ENCODE assay signal across 10 cellular contexts in the genomic region with DNA sequence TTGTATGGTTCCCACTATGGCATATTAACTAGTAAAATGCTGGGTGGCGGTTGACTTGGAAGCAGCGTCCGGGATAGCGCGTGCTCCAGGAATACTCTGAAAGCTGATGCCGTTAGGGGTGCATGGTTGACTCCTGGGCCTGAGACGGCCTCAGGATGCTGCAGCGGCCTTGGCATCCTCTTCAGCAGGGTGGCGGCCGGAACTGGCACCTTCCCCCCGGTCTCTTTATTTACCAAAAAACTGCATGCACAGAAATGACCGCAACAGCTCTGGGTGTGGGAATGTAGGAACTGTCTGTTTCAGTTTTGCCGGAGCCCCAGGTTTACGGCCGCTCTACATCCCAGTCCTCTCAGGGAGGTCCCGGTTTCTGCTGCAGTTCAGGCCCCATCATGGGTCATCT. TPM values are rescaled to one million over a fixed set of nuclear protein-coding genes. Genes with fewer than 3 reads are reported as not detected.
DNase-seq lines count a peak whose midpoint lies in the region; ATAC-seq and TF ChIP-seq lines count a peak whose summit lies in the region.
"Had no signal": no experiment of that assay in that cellular context is flagged by ENCODE, and none has a peak within 500 bp of the region (broad histone marks: within the 10 kb centered on the region; RNA-seq: fewer than 3 reads in every experiment).

No MANE protein-coding gene starts in this region.

- TF ChIP-seq POLR2A in adrenal gland (IDR thresholded peaks at IDR 0.05) (no peak), vagina (IDR thresholded peaks at IDR 0.05) (no peak)

- TF ChIP-seq CTCF in cardiac muscle cell (IDR thresholded peaks at IDR 0.05; ENCODE audit: low read depth, low read length) (no peak), adrenal gland (IDR thresholded peaks at IDR 0.05) (no peak), lower lobe of right lung (IDR thresholded peaks at IDR 0.05) (no peak), vagina (IDR thresholded peaks at IDR 0.05) (no peak)

- no peak for ATAC-seq in left cardiac atrium
- no peak for ATAC-seq in lower lobe of right lung
- no peak for ATAC-seq in GM21717 (IDR thresholded peaks at IDR 0.05; ENCODE audit: unreplicated experiment)

- H3K36me3 ChIP-seq in cardiac muscle cell (peaks cover 15% of the 10 kb centered on the region), adrenal gland (replicated peaks in 1 of 2) (no peaks in the 10 kb centered on the region), lower lobe of right lung (no peaks in the 10 kb centered on the region), vagina (peaks cover 0 to 4% of the 10 kb centered on the region in 2 donors)

- 68 to 78% (median 72%) methylated on average over 13 to 16 of the region's 16 CpGs for WGBS in adrenal gland, 4 donors

- no peaks in the 10 kb centered on the region for H3K27me3 ChIP-seq in cardiac muscle cell
- H3K27me3 ChIP-seq in adrenal gland = no peaks in the 10 kb centered on the region
- no peaks in the 10 kb centered on the region for H3K27me3 ChIP-seq in lower lobe of right lung (ENCODE audit: low read depth)
- H3K27me3 ChIP-seq in vagina = no peaks in the 10 kb centered on the region

- intact Hi-C loops in left cardiac atrium (cut with DNase I) (no loop called here), adrenal gland (cut with DNase I) (no loop called here), lower lobe of right lung (cut with DNase I) (no loop called here), vagina (cut with DNase I) (no loop called here)

- H3K9me3 ChIP-seq in cardiac muscle cell (ENCODE audit: low read depth) (no peaks in the 10 kb centered on the region), adrenal gland (replicated peaks in 1 of 3) (no peaks in the 10 kb centered on the region), lower lobe of right lung (no peaks in the 10 kb centered on the region), vagina (no peaks in the 10 kb centered on the region)

- H3K4me1 ChIP-seq in cardiac muscle cell (ENCODE audit: low read depth) (peaks cover 61% of the 10 kb centered on the region), adrenal gland (replicated peaks in 1 of 2) (peaks cover 17 to 19% of the 10 kb centered on the region in 2 donors), lower lobe of right lung (peaks cover 28% of the 10 kb centered on the region), vagina (peaks cover 29% of the 10 kb centered on the region)

- H3K27ac ChIP-seq in cardiac muscle cell (peak overlapping the region; percentile 97), adrenal gland (peak overlapping the region; percentile 15 to 93 (median 87)), lower lobe of right lung (no peak overlapping the region), vagina (peak overlapping the region; percentile 79)

- no peak overlapping the region for H3K4me3 ChIP-seq in cardiac muscle cell
- no peak overlapping the region for H3K4me3 ChIP-seq in adrenal gland
- peak overlapping the region; percentile 7 for H3K4me3 ChIP-seq in lower lobe of right lung
- peak overlapping the region in 1 of 2 donors; percentile 7 for H3K4me3 ChIP-seq in vagina

- DNase-seq in cardiac muscle cell (ENCODE audit: low read depth in 1 of 2, low spot score in 1 of 2) (peak in 1 of 2 donors; percentile 25), left cardiac atrium (no peak), adrenal gland (no peak), lower lobe of right lung (no peak), vagina (ENCODE audit: extremely low spot score in 2 of 2) (no peak), MV-4-11 (lab: John Stamatoyannopoulos, UW) (no peak), NCI-H446 (lab: John Stamatoyannopoulos, UW) (no peak)
- DNase-seq: COR-L47, SHP77 treated with DMSO at 0.1 percent for 48 hours had no signal

RNA-seq across cellular contexts. Expression of a gene that starts 28.8 kb away (rescaled TPM):
- total RNA-seq in cardiac muscle cell (639 and 805 TPM in 2 replicates), left cardiac atrium (100 to 1,000 TPM in 1 of 2 donors, 10 to 100 TPM in 1; 81.1 to 129 TPM), adrenal gland (10 to 100 TPM in 7 of 8 donors, 1 to 10 TPM in 1; 8.8 to 46.6 (median 16.1) TPM), lower lobe of right lung (23.5 TPM), vagina (46.7 TPM)
- polyA plus RNA-seq in cardiac muscle cell (677 and 781 TPM in 2 replicates), adrenal gland (10 to 100 TPM; 15.9 to 40.9 (median 16.9) TPM)
